In genomic region chr18:36673452-36673851, GRCh38 we compare ENCODE assay signal across 19 cellular contexts.
DNase-seq lines count a peak whose midpoint lies in the region; ATAC-seq and TF ChIP-seq lines count a peak whose summit lies in the region.
"Had no signal": no experiment of that assay in that cellular context is flagged by ENCODE, and none has a peak within 500 bp of the region (broad histone marks: within the 10 kb centered on the region; RNA-seq: fewer than 3 reads in every experiment).

No MANE protein-coding gene starts in this region.

- H4K20me1 ChIP-seq in GM23248 (ENCODE audit: insufficient read depth): no peaks in the 10 kb centered on the region

- no peak for TF ChIP-seq CTCF in RWPE1 (conservative IDR thresholded peaks at IDR 0.05; ENCODE audit: low read depth)

- 77 to 88% methylated on average over 3 of the region's 3 CpGs for WGBS in GM23248 (ENCODE audit: low coverage in 1 of 2, low lambda C conversion rate in 2 of 2, missing lambda C conversion rate in 2 of 2), 2 experiments

- H3K27ac ChIP-seq in GM23248 (no peak overlapping the region), RWPE1 (peak overlapping the region; percentile 84), epithelial cell of prostate (peak overlapping the region; percentile 82)
- H3K27ac ChIP-seq: hepatocyte had no signal

- H3K9me3 ChIP-seq in GM23248 (ENCODE audit: low read depth): no peaks in the 10 kb centered on the region
- H3K9me3 ChIP-seq in skeletal muscle satellite cell (replicated peaks; ENCODE audit: low read length): no peaks in the 10 kb centered on the region

- POLR2A ChIA-PET in RWPE1 (lab: Yijun Ruan, JAX; ENCODE audit: low non-redundant PET): no interaction called here

- DNase-seq in GM23248: no peak
- no peak for DNase-seq in RWPE1 (ENCODE audit: low spot score)
- no peak for DNase-seq in epithelial cell of prostate (ENCODE audit: low read depth, low spot score)
- no peak for DNase-seq in NCI-H510A (lab: John Stamatoyannopoulos, UW)
- DNase-seq: activated CD4-positive, alpha-beta T cell treated with anti-CD3 and anti-CD28 coated beads, Interleukin-2, amount 10 ng/mL, durations not matched to agents 7 days and 5 days; activated naive CD8-positive, alpha-beta T cell treated with anti-CD3 and anti-CD28 coated beads, Interleukin-2, amount 50 U/mL, for 24 hours; dermis blood vessel endothelial cell; DND-41; NCI-H1417 treated with DMSO at 0.1 percent for 48 hours; NCI-H524 treated with DMSO at 0.1 percent for 48 hours; nucleus accumbens; SHP77 had no signal

- H3K36me3 ChIP-seq in GM23248 (ENCODE audit: low read depth): no peaks in the 10 kb centered on the region
- no peaks in the 10 kb centered on the region for H3K36me3 ChIP-seq in skeletal muscle satellite cell (ENCODE audit: insufficient read depth, low read length)
- H3K36me3 ChIP-seq: right atrium auricular region, suprapubic skin had no signal

- CTCF ChIA-PET in RWPE1 (lab: Yijun Ruan, JAX): no interaction called here

- H3F3A ChIP-seq in GM23248 (ENCODE audit: insufficient read depth): peaks cover 9% of the 10 kb centered on the region; the same call in 1 of the 2 replicates

- H3K79me2 ChIP-seq in GM23248 (ENCODE audit: insufficient read depth): no peaks in the 10 kb centered on the region
- H3K79me2 ChIP-seq: hepatocyte had no signal

- H3K4me2 ChIP-seq in GM23248 (ENCODE audit: unreplicated experiment): peak overlapping the region; percentile 95
- H3K4me2 ChIP-seq in skeletal muscle satellite cell (ENCODE audit: low read length): peak overlapping the region; percentile 67

- H3K4me1 ChIP-seq in GM23248 (ENCODE audit: insufficient read depth): peaks cover 11% of the 10 kb centered on the region
- peaks cover 14% of the 10 kb centered on the region for H3K4me1 ChIP-seq in skeletal muscle satellite cell (ENCODE audit: control insufficient read depth, insufficient read depth, low read length)

- H3K9ac ChIP-seq in GM23248 (peak overlapping the region; percentile 67), skeletal muscle satellite cell (ENCODE audit: low read depth, low read length) (no peak overlapping the region)

- in situ Hi-C loops in GM23248 (cut with MboI): no loop called here

- H3K27me3 ChIP-seq in GM23248 (replicated peaks; ENCODE audit: insufficient read depth) (no peaks in the 10 kb centered on the region), skeletal muscle satellite cell (ENCODE audit: control insufficient read depth, insufficient read depth, low read length) (no peaks in the 10 kb centered on the region)
- H3K27me3 ChIP-seq: hepatocyte, right atrium auricular region, suprapubic skin had no signal

- H3K4me3 ChIP-seq in GM23248 (peak overlapping the region; percentile 67; the same call in 1 of the 2 replicates), skeletal muscle satellite cell (ENCODE audit: low read length) (no peak overlapping the region)
- H3K4me3 ChIP-seq: hepatocyte, right atrium auricular region had no signal

- ATAC-seq in GM21619 (IDR thresholded peaks at IDR 0.05; ENCODE audit: unreplicated experiment): no peak
- ATAC-seq in HG03095 (IDR thresholded peaks at IDR 0.05; ENCODE audit: unreplicated experiment): no peak
- no peak for ATAC-seq in GM21528 (IDR thresholded peaks at IDR 0.05; ENCODE audit: low FRiP score, unreplicated experiment)
- ATAC-seq: activated naive CD8-positive, alpha-beta T cell treated with anti-CD3 and anti-CD28 coated beads, Interleukin-2, amount 50 U/mL, for 24 hours had no signal

- H3K9me2 ChIP-seq in GM23248 (ENCODE audit: insufficient read depth): no peaks in the 10 kb centered on the region

- peak overlapping the region; percentile 74 for H2AFZ ChIP-seq in GM23248
